Comparison of ENCODE assay signal across 28 cellular contexts in the genomic region with DNA sequence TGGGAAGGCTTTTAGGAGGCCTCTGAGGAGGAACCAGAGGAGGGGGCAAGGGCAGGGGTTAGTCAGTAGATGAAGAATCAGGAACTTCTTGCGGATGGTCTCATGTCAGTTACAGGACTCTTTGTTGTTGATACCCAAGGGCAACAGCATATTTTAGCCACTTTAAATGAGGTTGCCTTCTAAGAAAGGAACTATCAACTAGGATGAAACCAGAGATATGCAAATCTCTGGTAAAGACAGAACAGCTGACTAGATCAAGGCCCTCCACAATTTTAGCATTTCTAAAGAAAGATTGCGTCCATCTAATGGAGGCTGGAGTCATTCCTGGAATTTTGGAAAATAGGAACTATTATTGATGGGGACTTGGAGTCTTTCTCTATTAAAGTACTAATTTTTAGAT. TPM values are rescaled to one million over a fixed set of nuclear protein-coding genes. Genes with fewer than 3 reads are reported as not detected.
A peak's percentile ranks its signal among the peaks of the same experiment; 100 is the strongest.
DNase-seq lines count a peak whose midpoint lies in the region; ATAC-seq and TF ChIP-seq lines count a peak whose summit lies in the region.
"Had no signal": no experiment of that assay in that cellular context is flagged by ENCODE, and none has a peak within 500 bp of the region (broad histone marks: within the 10 kb centered on the region; RNA-seq: fewer than 3 reads in every experiment).

No MANE protein-coding gene starts in this region.

- H3K9me3 ChIP-seq in suprapubic skin (no peaks in the 10 kb centered on the region), tibial artery (no peaks in the 10 kb centered on the region)
- H3K9me3 ChIP-seq: ascending aorta, esophagus squamous epithelium, neutrophil, Peyer's patch had no signal

- intact Hi-C loops in activated CD4-positive, alpha-beta T cell treated with anti-CD3 and anti-CD28 coated beads for 36 hours (cut with DNase I, micrococcal nuclease), result no loop called here
- intact Hi-C loops in dendritic cell treated with granulocyte-macrophage colony-stimulating factor and Interleukin-4, amounts not matched to agents 40 ng/mL and 50 ng/mL, for 4 days (cut with micrococcal nuclease), result loop anchor here (5.0 kb wide), 1 partner anchor 50 kb away; no protein-coding TSS in a partner anchor
- intact Hi-C loops in head of caudate nucleus (cut with DNase I) (no loop called here), tibial artery (cut with DNase I; ENCODE audit: low total_unique reads) (no loop called here)

- no peak for ATAC-seq in activated CD4-positive, alpha-beta T cell treated with anti-CD3 and anti-CD28 coated beads for 36 hours
- ATAC-seq in HG02885 (IDR thresholded peaks at IDR 0.05; ENCODE audit: poor library complexity, unreplicated experiment), result peak; percentile 64
- ATAC-seq in HG03460 (IDR thresholded peaks at IDR 0.05; ENCODE audit: unreplicated experiment), result no peak
- ATAC-seq: activated CD4-positive, CD25-positive, alpha-beta regulatory T cell treated with anti-CD3 and anti-CD28 coated beads, Interleukin-2, amount 50 U/mL, for 24 hours had no signal

- H3K27me3 Mint-ChIP-seq in activated CD4-positive, alpha-beta T cell treated with anti-CD3 and anti-CD28 coated beads for 36 hours, result peaks cover 5% of the 10 kb centered on the region
- H3K27me3 Mint-ChIP-seq in dendritic cell treated with granulocyte-macrophage colony-stimulating factor and Interleukin-4, amounts not matched to agents 40 ng/mL and 50 ng/mL, for 4 days, result no peaks in the 10 kb centered on the region
- H3K27me3 Mint-ChIP-seq: activated CD4-positive, alpha-beta memory T cell treated with anti-CD3 and anti-CD28 coated beads, Interleukin-2, amount 10 ng/mL, durations not matched to agents 7 days and 5 days; B cell had no signal

- peak overlapping the region; percentile 79 for H3K27ac Mint-ChIP-seq in activated CD4-positive, alpha-beta T cell treated with anti-CD3 and anti-CD28 coated beads for 36 hours
- H3K27ac Mint-ChIP-seq in dendritic cell treated with granulocyte-macrophage colony-stimulating factor and Interleukin-4, amounts not matched to agents 40 ng/mL and 50 ng/mL, for 4 days, result peak overlapping the region; percentile 82
- H3K27ac Mint-ChIP-seq: activated CD4-positive, alpha-beta memory T cell treated with anti-CD3 and anti-CD28 coated beads, Interleukin-2, amount 10 ng/mL, durations not matched to agents 7 days and 5 days; activated naive CD8-positive, alpha-beta T cell; B cell; IgD-negative memory B cell; immature natural killer cell had no signal

- H3K27me3 ChIP-seq in suprapubic skin, result no peaks in the 10 kb centered on the region
- no peaks in the 10 kb centered on the region for H3K27me3 ChIP-seq in tibial artery
- H3K27me3 ChIP-seq: ascending aorta, esophagus squamous epithelium, neutrophil, Peyer's patch had no signal

- H3K27ac ChIP-seq in suprapubic skin (peak overlapping the region; percentile 85), tibial artery (no peak overlapping the region)
- H3K27ac ChIP-seq: ascending aorta, neutrophil had no signal

- no peak overlapping the region for H3K4me3 Mint-ChIP-seq in activated CD4-positive, alpha-beta T cell treated with anti-CD3 and anti-CD28 coated beads for 36 hours
- H3K4me3 Mint-ChIP-seq in dendritic cell treated with granulocyte-macrophage colony-stimulating factor and Interleukin-4, amounts not matched to agents 40 ng/mL and 50 ng/mL, for 4 days, result no peak overlapping the region
- H3K4me3 Mint-ChIP-seq: activated CD4-positive, alpha-beta memory T cell treated with anti-CD3 and anti-CD28 coated beads, Interleukin-2, amount 10 ng/mL, durations not matched to agents 7 days and 5 days; activated naive CD8-positive, alpha-beta T cell; B cell; immature natural killer cell had no signal

- H3K4me1 ChIP-seq in suprapubic skin, result peaks cover 24% of the 10 kb centered on the region
- peaks cover 0 to 15% (median 3%) of the 10 kb centered on the region in 4 donors for H3K4me1 ChIP-seq in tibial artery

- H3K4me3 ChIP-seq in suprapubic skin (no peak overlapping the region), tibial artery (no peak overlapping the region)
- H3K4me3 ChIP-seq: ascending aorta, esophagus squamous epithelium, Peyer's patch had no signal

- no peaks in the 10 kb centered on the region for H3K9me3 Mint-ChIP-seq in activated CD4-positive, alpha-beta T cell treated with anti-CD3 and anti-CD28 coated beads for 36 hours (ENCODE audit: low read depth)
- no peaks in the 10 kb centered on the region for H3K9me3 Mint-ChIP-seq in dendritic cell treated with granulocyte-macrophage colony-stimulating factor and Interleukin-4, amounts not matched to agents 40 ng/mL and 50 ng/mL, for 4 days
- H3K9me3 Mint-ChIP-seq: activated CD4-positive, alpha-beta memory T cell treated with anti-CD3 and anti-CD28 coated beads, Interleukin-2, amount 10 ng/mL, durations not matched to agents 7 days and 5 days; IgD-negative memory B cell had no signal

- H3K36me3 Mint-ChIP-seq in activated CD4-positive, alpha-beta T cell treated with anti-CD3 and anti-CD28 coated beads for 36 hours (ENCODE audit: low read depth), result no peaks in the 10 kb centered on the region
- H3K36me3 Mint-ChIP-seq in dendritic cell treated with granulocyte-macrophage colony-stimulating factor and Interleukin-4, amounts not matched to agents 40 ng/mL and 50 ng/mL, for 4 days (ENCODE audit: low read depth), result no peaks in the 10 kb centered on the region
- H3K36me3 Mint-ChIP-seq: activated naive CD8-positive, alpha-beta T cell; IgD-negative memory B cell; immature natural killer cell had no signal

- TF ChIP-seq POLR2A in suprapubic skin (IDR thresholded peaks at IDR 0.05), result no peak

- DNase-seq in activated CD4-positive, alpha-beta T cell treated with anti-CD3 and anti-CD28 coated beads for 36 hours, result no peak
- DNase-seq in activated CD4-positive, alpha-beta T cell treated with anti-CD3 and anti-CD28 coated beads, Interleukin-2, amount 50 U/mL, for 1 hour, result no peak
- DNase-seq in suprapubic skin (ENCODE audit: low spot score in 2 of 2) (no peak), head of caudate nucleus (no peak), tibial artery (no peak)
- DNase-seq: activated CD4-positive, alpha-beta memory T cell treated with anti-CD3 and anti-CD28 coated beads, Interleukin-2, amount 10 ng/mL, durations not matched to agents 7 days and 5 days; caudate nucleus; dermis blood vessel endothelial cell; esophagus squamous epithelium; GOT3; hippocampal formation; immature natural killer cell; left colon; NCI-H1092 treated with DMSO at 0.1 percent for 48 hours; NCI-H1930; NCI-H526 treated with DMSO at 0.1 percent for 48 hours; Peyer's patch; stimulated activated naive CD4-positive, alpha-beta T cell; T-helper 1 cell had no signal

- H3K36me3 ChIP-seq in suprapubic skin (no peaks in the 10 kb centered on the region), tibial artery (no peaks in the 10 kb centered on the region)
- H3K36me3 ChIP-seq: ascending aorta, esophagus squamous epithelium, neutrophil, Peyer's patch had no signal

- H3K4me1 Mint-ChIP-seq in activated CD4-positive, alpha-beta T cell treated with anti-CD3 and anti-CD28 coated beads for 36 hours, result peaks cover 9% of the 10 kb centered on the region
- peaks cover 26% of the 10 kb centered on the region for H3K4me1 Mint-ChIP-seq in dendritic cell treated with granulocyte-macrophage colony-stimulating factor and Interleukin-4, amounts not matched to agents 40 ng/mL and 50 ng/mL, for 4 days (ENCODE audit: low read depth)
- H3K4me1 Mint-ChIP-seq: activated CD4-positive, alpha-beta memory T cell treated with anti-CD3 and anti-CD28 coated beads, Interleukin-2, amount 10 ng/mL, durations not matched to agents 7 days and 5 days; B cell; immature natural killer cell had no signal

- 89% methylated on average over 2 of the region's 2 CpGs for WGBS in suprapubic skin

- CTCF ChIA-PET in activated CD4-positive, alpha-beta T cell treated with anti-CD3 and anti-CD28 coated beads for 36 hours (lab: Charles Lee), result no interaction called here

- POLR2A ChIA-PET in activated CD4-positive, alpha-beta T cell treated with anti-CD3 and anti-CD28 coated beads for 36 hours (lab: Charles Lee), result interaction anchor here (0.6 kb wide), 1 partner anchor 15 kb away, joined by 4 read pairs; no protein-coding TSS in a partner anchor

- TF ChIP-seq CTCF in suprapubic skin (IDR thresholded peaks at IDR 0.05), result no peak
- TF ChIP-seq CTCF in tibial artery (IDR thresholded peaks at IDR 0.05), result no peak

- no peak for TF ChIP-seq EP300 in suprapubic skin (IDR thresholded peaks at IDR 0.05)

RNA-seq across cellular contexts. Expression of a gene that starts 57.7 kb away (rescaled TPM):
- 1 to 10 TPM in 1 of 2 experiments, under 1 TPM in 1; 0.88 to 1.2 TPM for total RNA-seq in activated CD4-positive, alpha-beta T cell treated with anti-CD3 and anti-CD28 coated beads for 36 hours
- 1,000 to 10,000 TPM in 1 of 4 donors, 100 to 1,000 TPM in 3; 613 to 1,231 (median 708) TPM for total RNA-seq in suprapubic skin

Comparison
In these comparisons a context has a peak if more than half of its experiments do, and no peak if none do; other contexts are left out.
1. RNA of a gene that starts 57.7 kb away (total RNA-seq): 613 to 1,231 TPM in suprapubic skin; 0.88 to 1.2 TPM in activated CD4-positive, alpha-beta T cell treated with anti-CD3 and anti-CD28 coated beads for 36 hours; every median in the first group is over 100 times any median in the second.